ENCODE assay signal across 23 cellular contexts in the genomic region with DNA sequence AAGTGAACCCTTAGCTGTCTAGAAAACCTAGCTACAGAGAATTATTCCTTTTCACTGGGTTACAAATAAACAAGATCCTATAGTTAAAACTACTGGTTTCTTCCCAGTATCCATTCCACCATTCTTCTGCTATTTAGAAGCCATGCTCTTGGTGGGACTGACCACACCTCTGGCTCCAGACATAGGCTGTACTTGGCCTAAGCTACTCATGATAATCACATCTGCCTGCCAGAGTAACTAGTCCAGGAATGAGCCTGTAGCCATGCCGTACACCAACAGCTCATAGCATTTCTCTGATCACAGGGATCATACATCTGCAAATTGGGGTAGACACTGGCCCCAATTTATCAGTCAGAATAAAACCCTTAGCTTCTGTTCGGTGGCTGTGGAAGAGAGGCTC.
"Had no signal": no experiment of that assay in that cellular context is flagged by ENCODE, and none has a peak within 500 bp of the region (broad histone marks: within the 10 kb centered on the region; RNA-seq: fewer than 3 reads in every experiment).

No MANE protein-coding gene starts in this region.

- H3K4me2 ChIP-seq: neural progenitor cell had no signal

- DNase-seq: occipital lobe; ovary; posterior cingulate gyrus; psoas muscle; right cardiac atrium; right lobe of liver; sigmoid colon; small intestine; stimulated activated CD4-positive, alpha-beta T cell treated with anti-CD3 and anti-CD28 coated beads, Interleukin-15, amount 100 ng/mL, for 24 hours; stimulated activated CD4-positive, alpha-beta T cell treated with anti-CD3 and anti-CD28 coated beads, Interleukin-2, amount 100 ng/mL, for 24 hours; stimulated activated CD4-positive, alpha-beta T cell treated with anti-CD3 and anti-CD28 coated beads, Interleukin-2, amount 100 ng/mL, for 48 hours; stimulated activated CD4-positive, alpha-beta T cell treated with anti-CD3 and anti-CD28 coated beads, Interleukin-4, amount 100 ng/mL, for 24 hours; stimulated activated naive B cell treated with anti-CD40 and anti-IgM and Interleukin-4, amounts not matched to agents 10 μg/mL and 1 μg/mL and 100 μg/mL, for 72 hours; stimulated activated naive CD4-positive, alpha-beta T cell treated with Interleukin-2 at 50 U/mL for 16 hours; stomach; thyroid gland; trophoblast cell; upper lobe of left lung had no signal

- H3K4me1 ChIP-seq: parathyroid adenoma, psoas muscle, right lobe of liver, sigmoid colon, stomach, thyroid gland, tibial nerve, upper lobe of left lung, vagina had no signal

- H3K36me3 ChIP-seq: neural progenitor cell, ovary, right lobe of liver, sigmoid colon, stomach, thoracic aorta, thyroid gland, tibial nerve, upper lobe of left lung, vagina had no signal

- H3K27me3 ChIP-seq: neural progenitor cell, ovary, right lobe of liver, sigmoid colon, stomach, thyroid gland, tibial nerve, upper lobe of left lung, vagina had no signal

- H3K9ac ChIP-seq: neural progenitor cell, parathyroid adenoma had no signal

- H3K4me3 ChIP-seq: neural progenitor cell, ovary, psoas muscle, right lobe of liver, sigmoid colon, stomach, thoracic aorta, thyroid gland, tibial nerve, upper lobe of left lung, vagina had no signal

- H3K79me2 ChIP-seq: parathyroid adenoma had no signal

- FAIRE-seq: small intestine had no signal

- H3K27ac ChIP-seq: neural progenitor cell, ovary, parathyroid adenoma, psoas muscle, right lobe of liver, sigmoid colon, stomach, thoracic aorta, thyroid gland, tibial nerve, upper lobe of left lung, vagina had no signal

- H3K9me3 ChIP-seq: ovary, psoas muscle, right lobe of liver, sigmoid colon, stomach, thoracic aorta, thyroid gland, tibial nerve, upper lobe of left lung, vagina had no signal

- H2AFZ ChIP-seq: neural progenitor cell, parathyroid adenoma had no signal
